10 cellular contexts compared by ENCODE assay signal in the genomic region with DNA sequence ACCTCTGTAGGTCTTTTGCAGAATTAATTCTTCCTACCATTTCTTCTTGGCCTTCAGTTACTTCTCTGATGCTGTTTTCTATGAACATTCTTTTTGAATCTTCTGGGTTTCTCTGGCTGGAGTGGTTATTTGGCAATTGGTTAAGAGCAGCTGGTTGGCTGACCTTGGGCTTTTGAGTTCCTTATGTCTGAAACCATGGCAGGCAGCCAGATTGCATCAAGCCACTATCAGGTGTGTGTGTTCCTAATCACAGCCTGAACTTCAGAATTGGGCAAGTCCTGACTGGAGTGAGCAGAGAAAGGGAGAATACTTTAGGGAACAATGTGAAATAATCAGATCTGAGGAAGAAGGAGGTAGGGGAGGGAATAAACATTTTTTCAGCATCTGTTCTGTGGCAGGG.
DNase-seq lines count a peak whose midpoint lies in the region; ATAC-seq, FAIRE-seq and TF ChIP-seq lines count a peak whose summit lies in the region.
"Had no signal": no experiment of that assay in that cellular context is flagged by ENCODE, and none has a peak within 500 bp of the region (broad histone marks: within the 10 kb centered on the region; RNA-seq: fewer than 3 reads in every experiment).

No MANE protein-coding gene starts in this region.

- H3K36me3 ChIP-seq in gastrocnemius medialis = no peaks in the 10 kb centered on the region

- peaks cover 2% of the 10 kb centered on the region for H3K4me1 Mint-ChIP-seq in activated CD4-positive, alpha-beta T cell treated with anti-CD3 and anti-CD28 coated beads, Interleukin-2, amount 10 ng/mL, durations not matched to agents 24 days and 14 days
- no peaks in the 10 kb centered on the region for H3K4me1 Mint-ChIP-seq in activated T-cell treated with anti-CD3 and anti-CD28 coated beads, Interleukin-2, amount 50 U/mL, for 72 hours (ENCODE audit: low read depth)

- H3K36me3 Mint-ChIP-seq in activated CD4-positive, alpha-beta T cell treated with anti-CD3 and anti-CD28 coated beads, Interleukin-2, amount 10 ng/mL, durations not matched to agents 24 days and 14 days (ENCODE audit: low read depth) = peaks cover 3% of the 10 kb centered on the region
- peaks cover 0 to 3% of the 10 kb centered on the region in 2 donors for H3K36me3 Mint-ChIP-seq in activated T-cell treated with anti-CD3 and anti-CD28 coated beads, Interleukin-2, amount 50 U/mL, for 72 hours (ENCODE audit: insufficient read depth in 2 of 2)

- no peaks in the 10 kb centered on the region for H3K9me3 Mint-ChIP-seq in activated CD4-positive, alpha-beta T cell treated with anti-CD3 and anti-CD28 coated beads, Interleukin-2, amount 10 ng/mL, durations not matched to agents 24 days and 14 days
- H3K9me3 Mint-ChIP-seq in activated T-cell treated with anti-CD3 and anti-CD28 coated beads, Interleukin-2, amount 50 U/mL, for 72 hours = no peaks in the 10 kb centered on the region

- peak; percentile 82 for ATAC-seq in Right ventricle myocardium inferior
- peak; percentile 81 to 89 for ATAC-seq in gastrocnemius medialis
- ATAC-seq in activated T-cell treated with anti-CD3 and anti-CD28 coated beads, Interleukin-2, amount 50 U/mL, for 72 hours (replicated peaks in 1 of 2) = no peak
- ATAC-seq in HG03095 (IDR thresholded peaks at IDR 0.05; ENCODE audit: unreplicated experiment) = no peak
- no peak for ATAC-seq in GM21526 (IDR thresholded peaks at IDR 0.05; ENCODE audit: low FRiP score, unreplicated experiment)

- H3K4me3 Mint-ChIP-seq in activated CD4-positive, alpha-beta T cell treated with anti-CD3 and anti-CD28 coated beads, Interleukin-2, amount 10 ng/mL, durations not matched to agents 24 days and 14 days = no peak overlapping the region
- H3K4me3 Mint-ChIP-seq in activated T-cell treated with anti-CD3 and anti-CD28 coated beads, Interleukin-2, amount 50 U/mL, for 72 hours = no peak overlapping the region

- H3K4me1 ChIP-seq in gastrocnemius medialis = peaks cover 60 to 61% of the 10 kb centered on the region in 2 donors

- no peaks in the 10 kb centered on the region for H3K27me3 Mint-ChIP-seq in activated CD4-positive, alpha-beta T cell treated with anti-CD3 and anti-CD28 coated beads, Interleukin-2, amount 10 ng/mL, durations not matched to agents 24 days and 14 days
- H3K27me3 Mint-ChIP-seq in activated T-cell treated with anti-CD3 and anti-CD28 coated beads, Interleukin-2, amount 50 U/mL, for 72 hours (ENCODE audit: low read depth) = no peaks in the 10 kb centered on the region

- no peak for TF ChIP-seq POLR2A in gastrocnemius medialis (IDR thresholded peaks at IDR 0.05)

- intact Hi-C loops in Right ventricle myocardium inferior (cut with DNase I) = loop anchor here (5.0 kb wide), 1 partner anchor 50 kb away; no protein-coding TSS in a partner anchor
- intact Hi-C loops in gastrocnemius medialis (cut with DNase I; ENCODE audit: low total_unique reads) = loop anchor here (10.0 kb wide), 1 partner anchor 223 kb away; no protein-coding TSS in a partner anchor
- intact Hi-C loops in activated CD4-positive, alpha-beta T cell treated with anti-CD3 and anti-CD28 coated beads, Interleukin-2, amount 10 ng/mL, durations not matched to agents 24 days and 14 days (cut with micrococcal nuclease) = no loop called here

- no peak overlapping the region for H3K4me3 ChIP-seq in gastrocnemius medialis

- no peak overlapping the region for H3K27ac Mint-ChIP-seq in activated CD4-positive, alpha-beta T cell treated with anti-CD3 and anti-CD28 coated beads, Interleukin-2, amount 10 ng/mL, durations not matched to agents 24 days and 14 days
- H3K27ac Mint-ChIP-seq in activated T-cell treated with anti-CD3 and anti-CD28 coated beads, Interleukin-2, amount 50 U/mL, for 72 hours = no peak overlapping the region

- peak overlapping the region; percentile 83 to 95 (median 92) for H3K27ac ChIP-seq in gastrocnemius medialis

- no peaks in the 10 kb centered on the region for H3K27me3 ChIP-seq in gastrocnemius medialis

- no peak for TF ChIP-seq CTCF in gastrocnemius medialis (IDR thresholded peaks at IDR 0.05 in 4 of 5, conservative IDR thresholded peaks at IDR 0.05 in 1 of 5)

- DNase-seq in GM19239 (ENCODE audit: insufficient read length, low spot score) (no peak), RPMI8226 (peak; percentile 69), Right ventricle myocardium inferior (ENCODE audit: missing footprints) (peak; percentile 88), gastrocnemius medialis (peak; percentile 94 to 95)
- no peak for DNase-seq in activated CD4-positive, alpha-beta T cell treated with anti-CD3 and anti-CD28 coated beads, Interleukin-2, amount 10 ng/mL, durations not matched to agents 24 days and 14 days
- no peak for DNase-seq in activated T-cell treated with anti-CD3 and anti-CD28 coated beads, Interleukin-2, amount 50 U/mL, for 72 hours

- in situ Hi-C loops in gastrocnemius medialis (cut with MboI; ENCODE audit: low sequenced_read_pairs in 4 of 4) = no loop called here

- FAIRE-seq in GM19239 (lab: Jason Lieb, UNC) = peak; percentile 55
- FAIRE-seq: islet of Langerhans, RCC 7860 had no signal

- H3K9me3 ChIP-seq in gastrocnemius medialis = no peaks in the 10 kb centered on the region

Comparison
In these comparisons a context has a peak if more than half of its experiments do, and no peak if none do; other contexts are left out.
1. DNase-seq: peak in RPMI8226 (single experiment), Right ventricle myocardium inferior (single experiment) and gastrocnemius medialis (2 of 2); none in GM19239 (single experiment), activated CD4-positive, alpha-beta T cell treated with anti-CD3 and anti-CD28 coated beads, Interleukin-2, amount 10 ng/mL, durations not matched to agents 24 days and 14 days (single experiment) and activated T-cell treated with anti-CD3 and anti-CD28 coated beads, Interleukin-2, amount 50 U/mL, for 72 hours (0 of 2).
2. ATAC-seq: peak in Right ventricle myocardium inferior (single experiment) and gastrocnemius medialis (2 of 2); none in activated T-cell treated with anti-CD3 and anti-CD28 coated beads, Interleukin-2, amount 50 U/mL, for 72 hours (0 of 2), HG03095 (single experiment) and GM21526 (single experiment).